Comparison of ENCODE assay signal across 10 cellular contexts in the genomic region with DNA sequence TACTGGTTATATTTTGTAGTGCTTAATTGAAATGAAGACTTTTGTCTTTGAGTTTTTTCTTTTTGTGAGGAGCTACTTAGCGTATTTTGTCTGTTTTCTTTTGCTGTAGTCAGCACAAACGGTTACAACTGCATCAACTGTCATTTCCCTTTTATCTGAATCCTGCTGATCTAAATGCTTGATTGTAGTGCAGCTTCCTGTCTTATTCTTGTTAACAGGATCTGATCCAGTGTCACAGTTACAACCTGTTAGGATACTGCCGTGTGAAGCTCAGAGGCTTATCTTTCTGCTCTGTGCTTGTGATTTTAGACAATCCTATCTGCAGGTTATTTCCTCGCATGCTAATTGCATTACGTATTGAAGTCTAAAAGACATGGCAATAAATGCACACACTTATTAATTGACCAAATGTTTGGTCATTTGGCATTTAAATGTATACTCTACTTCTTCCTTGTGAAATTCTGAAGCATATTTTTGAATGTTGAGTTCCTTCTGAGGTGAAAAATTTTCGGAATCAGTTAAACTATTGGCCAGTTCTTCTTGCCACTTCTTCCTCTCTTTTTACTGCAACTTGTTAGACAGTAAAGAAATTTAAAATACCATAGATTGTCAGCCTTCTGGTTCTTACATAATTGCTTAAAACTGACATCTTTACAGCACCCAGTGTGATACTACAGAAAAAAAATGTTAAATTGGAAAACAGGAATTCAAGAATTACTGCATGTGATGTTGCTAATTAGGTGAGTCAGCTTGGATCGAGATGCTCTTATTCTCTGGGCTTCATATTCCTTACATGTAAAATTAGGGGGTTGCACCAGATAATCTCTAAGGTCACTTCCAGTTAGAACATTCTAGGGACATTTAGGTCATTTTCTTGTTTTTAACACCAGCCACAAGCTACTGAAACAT.
DNase-seq lines count a peak whose midpoint lies in the region; TF ChIP-seq lines count a peak whose summit lies in the region.
"Had no signal": no experiment of that assay in that cellular context is flagged by ENCODE, and none has a peak within 500 bp of the region (broad histone marks: within the 10 kb centered on the region; RNA-seq: fewer than 3 reads in every experiment).

No MANE protein-coding gene starts in this region.

- peak overlapping the region; percentile 43 for H3K27ac ChIP-seq in VCaP
- H3K27ac ChIP-seq in substantia nigra (ENCODE audit: low read depth, low read length, poor library complexity, severe bottlenecking), result peak overlapping the region; percentile 33
- H3K27ac ChIP-seq in ovary, result no peak overlapping the region

- 67 to 79% (median 77%) methylated on average over 7 of the region's 7 CpGs for WGBS in ovary, 3 donors

- H3K27me3 Mint-ChIP-seq in activated CD4-positive, alpha-beta T cell treated with anti-CD3 and anti-CD28 coated beads, Interleukin-2, amount 10 ng/mL, durations not matched to agents 7 days and 5 days, result no peaks in the 10 kb centered on the region
- H3K27me3 Mint-ChIP-seq in immature natural killer cell (ENCODE audit: low read depth in 3 of 3), result peaks cover 0 to 5% (median 5%) of the 10 kb centered on the region in 3 donors

- DNase-seq in activated CD4-positive, alpha-beta T cell treated with anti-CD3 and anti-CD28 coated beads, Interleukin-2, amount 10 ng/mL, durations not matched to agents 7 days and 5 days, result no peak
- no peak for DNase-seq in activated CD4-positive, alpha-beta T cell treated with anti-CD3 and anti-CD28 coated beads for 1 hour
- DNase-seq in immature natural killer cell, result no peak
- no peak for DNase-seq in substantia nigra (lab: John Stamatoyannopoulos, UW)
- DNase-seq in ovary, result no peak
- no peak for DNase-seq in COLO829 (ENCODE audit: low spot score)
- DNase-seq in mucosa of gallbladder (ENCODE audit: low spot score), result no peak
- DNase-seq: stimulated activated CD4-positive, alpha-beta T cell treated with anti-CD3 and anti-CD28 coated beads, Interleukin-1b, Interleukin-23, amount 100 ng/mL, for 48 hours had no signal

- no peaks in the 10 kb centered on the region for H3K9me3 ChIP-seq in ovary

- H3K4me3 ChIP-seq in ovary, result no peak overlapping the region

- H3K4me3 Mint-ChIP-seq in activated CD4-positive, alpha-beta T cell treated with anti-CD3 and anti-CD28 coated beads, Interleukin-2, amount 10 ng/mL, durations not matched to agents 7 days and 5 days, result no peak overlapping the region
- peak overlapping the region; percentile 39 to 67 (median 56) for H3K4me3 Mint-ChIP-seq in immature natural killer cell
- H3K4me3 Mint-ChIP-seq: mesothelial cell of epicardium had no signal

- peaks cover 52% of the 10 kb centered on the region for H3K4me1 Mint-ChIP-seq in activated CD4-positive, alpha-beta T cell treated with anti-CD3 and anti-CD28 coated beads, Interleukin-2, amount 10 ng/mL, durations not matched to agents 7 days and 5 days
- H3K4me1 Mint-ChIP-seq in immature natural killer cell, result peaks cover 70 to 88% of the 10 kb centered on the region in 2 donors

- intact Hi-C loops in ovary (cut with DNase I), result no loop called here

- peak overlapping the region; percentile 50 for H3K27ac Mint-ChIP-seq in activated CD4-positive, alpha-beta T cell treated with anti-CD3 and anti-CD28 coated beads, Interleukin-2, amount 10 ng/mL, durations not matched to agents 7 days and 5 days
- peak overlapping the region; percentile 74 to 86 (median 82) for H3K27ac Mint-ChIP-seq in immature natural killer cell
- H3K27ac Mint-ChIP-seq: mesothelial cell of epicardium had no signal

- no peak for TF ChIP-seq POLR2A in ovary (IDR thresholded peaks at IDR 0.05)

- CTCF ChIA-PET in activated CD4-positive, alpha-beta T cell treated with anti-CD3 and anti-CD28 coated beads, Interleukin-2, amount 10 ng/mL, durations not matched to agents 7 days and 5 days (lab: Charles Lee), result interaction anchor here (0.6 to 1.6 kb wide), 2 partner anchors 19 to 249 kb away, joined by 3 to 4 read pairs; no protein-coding TSS in a partner anchor

- H3K9me3 Mint-ChIP-seq in activated CD4-positive, alpha-beta T cell treated with anti-CD3 and anti-CD28 coated beads, Interleukin-2, amount 10 ng/mL, durations not matched to agents 7 days and 5 days, result peaks cover 6% of the 10 kb centered on the region
- peaks cover 0 to 2% (median 0%) of the 10 kb centered on the region in 6 donors for H3K9me3 Mint-ChIP-seq in immature natural killer cell

- no peaks in the 10 kb centered on the region for H3K4me1 ChIP-seq in ovary (ENCODE audit: insufficient read depth)

- no peaks in the 10 kb centered on the region for H3K36me3 ChIP-seq in ovary

- TF ChIP-seq CTCF in VCaP (conservative IDR thresholded peaks at IDR 0.05) (no peak), ovary (IDR thresholded peaks at IDR 0.05) (no peak)

- no peak for TF ChIP-seq EP300 in ovary (IDR thresholded peaks at IDR 0.05)

- H3K36me3 Mint-ChIP-seq in activated CD4-positive, alpha-beta T cell treated with anti-CD3 and anti-CD28 coated beads, Interleukin-2, amount 10 ng/mL, durations not matched to agents 7 days and 5 days (ENCODE audit: low read depth), result peaks cover 69% of the 10 kb centered on the region
- H3K36me3 Mint-ChIP-seq in immature natural killer cell, result peaks cover 22 to 34% (median 26%) of the 10 kb centered on the region in 3 donors

- POLR2A ChIA-PET in activated CD4-positive, alpha-beta T cell treated with anti-CD3 and anti-CD28 coated beads, Interleukin-2, amount 10 ng/mL, durations not matched to agents 7 days and 5 days (lab: Charles Lee), result no interaction called here

- no peaks in the 10 kb centered on the region for H3K27me3 ChIP-seq in ovary

Comparison
In these comparisons a context has a peak if more than half of its experiments do, and no peak if none do; other contexts are left out.
1. H3K27ac ChIP-seq: peak in VCaP (single experiment) and substantia nigra (single experiment); none in ovary (0 of 2).